ENCODE assay signal across 3 cellular contexts in the genomic region with DNA sequence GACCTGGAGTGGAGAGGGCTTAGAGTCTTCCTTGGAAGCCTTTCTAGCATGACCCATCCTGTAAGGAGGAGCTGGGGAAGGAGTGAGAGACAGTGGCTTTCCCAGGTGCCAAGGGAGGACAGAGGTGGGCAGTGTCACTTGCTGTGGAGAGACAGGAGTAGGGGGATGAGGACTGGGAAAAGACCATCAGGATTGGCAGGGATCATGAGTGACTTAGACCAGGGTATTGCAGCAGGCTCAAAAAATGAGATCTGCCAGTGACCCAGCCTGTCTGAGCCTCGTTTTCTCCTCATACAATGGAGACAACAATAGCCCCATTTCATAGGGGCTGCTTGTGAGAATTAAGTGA.
A peak's percentile ranks its signal among the peaks of the same experiment; 100 is the strongest.
TF ChIP-seq lines count a peak whose summit lies in the region.

No MANE protein-coding gene starts in this region.

TF ChIP-seq in SK-N-SH, 30 proteins besides CTCF, POLR2A, EP300 and RAD21 (continues in another document):
- TF ChIP-seq ELF1 (IDR thresholded peaks at IDR 0.05) (no peak), RXRA (IDR thresholded peaks at IDR 0.05; ENCODE audit: borderline replicate concordance, low read depth) (no peak), NFIC (IDR thresholded peaks at IDR 0.05; ENCODE audit: borderline replicate concordance) (no peak), POLR2AphosphoS5 (IDR thresholded peaks at IDR 0.05; ENCODE audit: low read depth, low read length) (no peak), CHD2 (IDR thresholded peaks at IDR 0.05; ENCODE audit: low read length, partially characterized antibody) (no peak), MXI1 (IDR thresholded peaks at IDR 0.05; ENCODE audit: low read depth, low read length) (no peak; the same call in 1 of the 2 replicates), GATA2 (CRISPR knock-in tag; IDR thresholded peaks at IDR 0.05) (no peak), MEF2A (IDR thresholded peaks at IDR 0.05; ENCODE audit: borderline replicate concordance, low read depth) (no peak), YY1 (IDR thresholded peaks at IDR 0.05; ENCODE audit: low read depth) (no peak), TEAD4 (IDR thresholded peaks at IDR 0.05; ENCODE audit: borderline replicate concordance, insufficient read depth) (no peak), RFX5 (IDR thresholded peaks at IDR 0.05; ENCODE audit: low read length) (no peak), FOXM1 (IDR thresholded peaks at IDR 0.05; ENCODE audit: low read depth) (no peak), FOSL2 (IDR thresholded peaks at IDR 0.05; ENCODE audit: borderline replicate concordance, low read depth) (no peak), TCF12 (IDR thresholded peaks at IDR 0.05) (no peak)
- TF ChIP-seq, protein P1, sequence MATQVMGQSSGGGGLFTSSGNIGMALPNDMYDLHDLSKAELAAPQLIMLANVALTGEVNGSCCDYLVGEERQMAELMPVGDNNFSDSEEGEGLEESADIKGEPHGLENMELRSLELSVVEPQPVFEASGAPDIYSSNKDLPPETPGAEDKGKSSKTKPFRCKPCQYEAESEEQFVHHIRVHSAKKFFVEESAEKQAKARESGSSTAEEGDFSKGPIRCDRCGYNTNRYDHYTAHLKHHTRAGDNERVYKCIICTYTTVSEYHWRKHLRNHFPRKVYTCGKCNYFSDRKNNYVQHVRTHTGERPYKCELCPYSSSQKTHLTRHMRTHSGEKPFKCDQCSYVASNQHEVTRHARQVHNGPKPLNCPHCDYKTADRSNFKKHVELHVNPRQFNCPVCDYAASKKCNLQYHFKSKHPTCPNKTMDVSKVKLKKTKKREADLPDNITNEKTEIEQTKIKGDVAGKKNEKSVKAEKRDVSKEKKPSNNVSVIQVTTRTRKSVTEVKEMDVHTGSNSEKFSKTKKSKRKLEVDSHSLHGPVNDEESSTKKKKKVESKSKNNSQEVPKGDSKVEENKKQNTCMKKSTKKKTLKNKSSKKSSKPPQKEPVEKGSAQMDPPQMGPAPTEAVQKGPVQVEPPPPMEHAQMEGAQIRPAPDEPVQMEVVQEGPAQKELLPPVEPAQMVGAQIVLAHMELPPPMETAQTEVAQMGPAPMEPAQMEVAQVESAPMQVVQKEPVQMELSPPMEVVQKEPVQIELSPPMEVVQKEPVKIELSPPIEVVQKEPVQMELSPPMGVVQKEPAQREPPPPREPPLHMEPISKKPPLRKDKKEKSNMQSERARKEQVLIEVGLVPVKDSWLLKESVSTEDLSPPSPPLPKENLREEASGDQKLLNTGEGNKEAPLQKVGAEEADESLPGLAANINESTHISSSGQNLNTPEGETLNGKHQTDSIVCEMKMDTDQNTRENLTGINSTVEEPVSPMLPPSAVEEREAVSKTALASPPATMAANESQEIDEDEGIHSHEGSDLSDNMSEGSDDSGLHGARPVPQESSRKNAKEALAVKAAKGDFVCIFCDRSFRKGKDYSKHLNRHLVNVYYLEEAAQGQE (IDR thresholded peaks at IDR 0.05; ENCODE audit: low read depth, low read length) = no peak
- TF ChIP-seq, protein P2, sequence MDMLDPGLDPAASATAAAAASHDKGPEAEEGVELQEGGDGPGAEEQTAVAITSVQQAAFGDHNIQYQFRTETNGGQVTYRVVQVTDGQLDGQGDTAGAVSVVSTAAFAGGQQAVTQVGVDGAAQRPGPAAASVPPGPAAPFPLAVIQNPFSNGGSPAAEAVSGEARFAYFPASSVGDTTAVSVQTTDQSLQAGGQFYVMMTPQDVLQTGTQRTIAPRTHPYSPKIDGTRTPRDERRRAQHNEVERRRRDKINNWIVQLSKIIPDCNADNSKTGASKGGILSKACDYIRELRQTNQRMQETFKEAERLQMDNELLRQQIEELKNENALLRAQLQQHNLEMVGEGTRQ (IDR thresholded peaks at IDR 0.05; ENCODE audit: borderline replicate concordance, low read depth, low read length) = no peak
- TF ChIP-seq, protein P3, sequence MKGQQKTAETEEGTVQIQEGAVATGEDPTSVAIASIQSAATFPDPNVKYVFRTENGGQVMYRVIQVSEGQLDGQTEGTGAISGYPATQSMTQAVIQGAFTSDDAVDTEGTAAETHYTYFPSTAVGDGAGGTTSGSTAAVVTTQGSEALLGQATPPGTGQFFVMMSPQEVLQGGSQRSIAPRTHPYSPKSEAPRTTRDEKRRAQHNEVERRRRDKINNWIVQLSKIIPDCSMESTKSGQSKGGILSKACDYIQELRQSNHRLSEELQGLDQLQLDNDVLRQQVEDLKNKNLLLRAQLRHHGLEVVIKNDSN (IDR thresholded peaks at IDR 0.05; ENCODE audit: borderline replicate concordance, low read depth) = no peak

TF ChIP-seq in SK-N-SH treated with all-trans-retinoic acid at 6 μM for 48 hours, 23 proteins besides CTCF, POLR2A, EP300 and RAD21:
- TF ChIP-seq GLIS3 (CRISPR knock-in tag; IDR thresholded peaks at IDR 0.05) (no peak), ISL1 (CRISPR knock-in tag; IDR thresholded peaks at IDR 0.05) (no peak), TOX (CRISPR knock-in tag; IDR thresholded peaks at IDR 0.05; ENCODE audit: borderline replicate concordance) (no peak), RARB (CRISPR knock-in tag; IDR thresholded peaks at IDR 0.05) (no peak)
- TF ChIP-seq, protein P4, sequence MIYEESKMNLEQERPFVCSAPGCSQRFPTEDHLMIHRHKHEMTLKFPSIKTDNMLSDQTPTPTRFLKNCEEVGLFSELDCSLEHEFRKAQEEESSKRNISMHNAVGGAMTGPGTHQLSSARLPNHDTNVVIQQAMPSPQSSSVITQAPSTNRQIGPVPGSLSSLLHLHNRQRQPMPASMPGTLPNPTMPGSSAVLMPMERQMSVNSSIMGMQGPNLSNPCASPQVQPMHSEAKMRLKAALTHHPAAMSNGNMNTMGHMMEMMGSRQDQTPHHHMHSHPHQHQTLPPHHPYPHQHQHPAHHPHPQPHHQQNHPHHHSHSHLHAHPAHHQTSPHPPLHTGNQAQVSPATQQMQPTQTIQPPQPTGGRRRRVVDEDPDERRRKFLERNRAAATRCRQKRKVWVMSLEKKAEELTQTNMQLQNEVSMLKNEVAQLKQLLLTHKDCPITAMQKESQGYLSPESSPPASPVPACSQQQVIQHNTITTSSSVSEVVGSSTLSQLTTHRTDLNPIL (CRISPR knock-in tag; IDR thresholded peaks at IDR 0.05; ENCODE audit: low read depth) = no peak
- TF ChIP-seq, protein P5, sequence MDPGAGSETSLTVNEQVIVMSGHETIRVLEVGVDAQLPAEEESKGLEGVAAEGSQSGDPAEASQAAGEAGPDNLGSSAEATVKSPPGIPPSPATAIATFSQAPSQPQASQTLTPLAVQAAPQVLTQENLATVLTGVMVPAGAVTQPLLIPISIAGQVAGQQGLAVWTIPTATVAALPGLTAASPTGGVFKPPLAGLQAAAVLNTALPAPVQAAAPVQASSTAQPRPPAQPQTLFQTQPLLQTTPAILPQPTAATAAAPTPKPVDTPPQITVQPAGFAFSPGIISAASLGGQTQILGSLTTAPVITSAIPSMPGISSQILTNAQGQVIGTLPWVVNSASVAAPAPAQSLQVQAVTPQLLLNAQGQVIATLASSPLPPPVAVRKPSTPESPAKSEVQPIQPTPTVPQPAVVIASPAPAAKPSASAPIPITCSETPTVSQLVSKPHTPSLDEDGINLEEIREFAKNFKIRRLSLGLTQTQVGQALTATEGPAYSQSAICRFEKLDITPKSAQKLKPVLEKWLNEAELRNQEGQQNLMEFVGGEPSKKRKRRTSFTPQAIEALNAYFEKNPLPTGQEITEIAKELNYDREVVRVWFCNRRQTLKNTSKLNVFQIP (CRISPR knock-in tag; IDR thresholded peaks at IDR 0.05; ENCODE audit: borderline replicate concordance, low read depth) = no peak
TF ChIP-seq in SK-N-SH treated with all-trans-retinoic acid at 6 μM for 48 hours: peak in this region for 0.

TF ChIP-seq in K562, 482 proteins besides CTCF, POLR2A, EP300 and RAD21:
- TF ChIP-seq MECOM (CRISPR knock-in tag; IDR thresholded peaks at IDR 0.05) (no peak), HDGF (IDR thresholded peaks at IDR 0.05) (peak; percentile 64; the same call in 1 of the 2 replicates), ZNF431 (CRISPR knock-in tag; IDR thresholded peaks at IDR 0.05) (0 out of 2 replicates have a peak, but pooled peaks have one; percentile 11), JUN (IDR thresholded peaks at IDR 0.05; ENCODE audit: borderline replicate concordance, low read depth, low read length) (no peak), JUN (CRISPR knock-in tag; IDR thresholded peaks at IDR 0.05; ENCODE audit: borderline replicate concordance) (0 out of 2 replicates have a peak, but pooled peaks have one; percentile 23), DPF2 (IDR thresholded peaks at IDR 0.05) (0 out of 2 replicates have a peak, but pooled peaks have one; percentile 54), RB1 (IDR thresholded peaks at IDR 0.05; ENCODE audit: low read depth) (no peak), PURB (CRISPR knock-in tag; IDR thresholded peaks at IDR 0.05; ENCODE audit: low read depth) (no peak), MTA3 (IDR thresholded peaks at IDR 0.05; ENCODE audit: borderline replicate concordance) (0 out of 2 replicates have a peak, but pooled peaks have one; percentile 11)
- TF ChIP-seq, protein P6, sequence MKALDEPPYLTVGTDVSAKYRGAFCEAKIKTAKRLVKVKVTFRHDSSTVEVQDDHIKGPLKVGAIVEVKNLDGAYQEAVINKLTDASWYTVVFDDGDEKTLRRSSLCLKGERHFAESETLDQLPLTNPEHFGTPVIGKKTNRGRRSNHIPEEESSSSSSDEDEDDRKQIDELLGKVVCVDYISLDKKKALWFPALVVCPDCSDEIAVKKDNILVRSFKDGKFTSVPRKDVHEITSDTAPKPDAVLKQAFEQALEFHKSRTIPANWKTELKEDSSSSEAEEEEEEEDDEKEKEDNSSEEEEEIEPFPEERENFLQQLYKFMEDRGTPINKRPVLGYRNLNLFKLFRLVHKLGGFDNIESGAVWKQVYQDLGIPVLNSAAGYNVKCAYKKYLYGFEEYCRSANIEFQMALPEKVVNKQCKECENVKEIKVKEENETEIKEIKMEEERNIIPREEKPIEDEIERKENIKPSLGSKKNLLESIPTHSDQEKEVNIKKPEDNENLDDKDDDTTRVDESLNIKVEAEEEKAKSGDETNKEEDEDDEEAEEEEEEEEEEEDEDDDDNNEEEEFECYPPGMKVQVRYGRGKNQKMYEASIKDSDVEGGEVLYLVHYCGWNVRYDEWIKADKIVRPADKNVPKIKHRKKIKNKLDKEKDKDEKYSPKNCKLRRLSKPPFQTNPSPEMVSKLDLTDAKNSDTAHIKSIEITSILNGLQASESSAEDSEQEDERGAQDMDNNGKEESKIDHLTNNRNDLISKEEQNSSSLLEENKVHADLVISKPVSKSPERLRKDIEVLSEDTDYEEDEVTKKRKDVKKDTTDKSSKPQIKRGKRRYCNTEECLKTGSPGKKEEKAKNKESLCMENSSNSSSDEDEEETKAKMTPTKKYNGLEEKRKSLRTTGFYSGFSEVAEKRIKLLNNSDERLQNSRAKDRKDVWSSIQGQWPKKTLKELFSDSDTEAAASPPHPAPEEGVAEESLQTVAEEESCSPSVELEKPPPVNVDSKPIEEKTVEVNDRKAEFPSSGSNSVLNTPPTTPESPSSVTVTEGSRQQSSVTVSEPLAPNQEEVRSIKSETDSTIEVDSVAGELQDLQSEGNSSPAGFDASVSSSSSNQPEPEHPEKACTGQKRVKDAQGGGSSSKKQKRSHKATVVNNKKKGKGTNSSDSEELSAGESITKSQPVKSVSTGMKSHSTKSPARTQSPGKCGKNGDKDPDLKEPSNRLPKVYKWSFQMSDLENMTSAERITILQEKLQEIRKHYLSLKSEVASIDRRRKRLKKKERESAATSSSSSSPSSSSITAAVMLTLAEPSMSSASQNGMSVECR (CRISPR knock-in tag; IDR thresholded peaks at IDR 0.05) = 0 out of 2 replicates have a peak, but pooled peaks have one; percentile 24
- TF ChIP-seq, protein P7, sequence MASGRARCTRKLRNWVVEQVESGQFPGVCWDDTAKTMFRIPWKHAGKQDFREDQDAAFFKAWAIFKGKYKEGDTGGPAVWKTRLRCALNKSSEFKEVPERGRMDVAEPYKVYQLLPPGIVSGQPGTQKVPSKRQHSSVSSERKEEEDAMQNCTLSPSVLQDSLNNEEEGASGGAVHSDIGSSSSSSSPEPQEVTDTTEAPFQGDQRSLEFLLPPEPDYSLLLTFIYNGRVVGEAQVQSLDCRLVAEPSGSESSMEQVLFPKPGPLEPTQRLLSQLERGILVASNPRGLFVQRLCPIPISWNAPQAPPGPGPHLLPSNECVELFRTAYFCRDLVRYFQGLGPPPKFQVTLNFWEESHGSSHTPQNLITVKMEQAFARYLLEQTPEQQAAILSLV (tag; IDR thresholded peaks at IDR 0.05) = 0 out of 2 replicates have a peak, but pooled peaks have one; percentile 41
- TF ChIP-seq, protein P8, sequence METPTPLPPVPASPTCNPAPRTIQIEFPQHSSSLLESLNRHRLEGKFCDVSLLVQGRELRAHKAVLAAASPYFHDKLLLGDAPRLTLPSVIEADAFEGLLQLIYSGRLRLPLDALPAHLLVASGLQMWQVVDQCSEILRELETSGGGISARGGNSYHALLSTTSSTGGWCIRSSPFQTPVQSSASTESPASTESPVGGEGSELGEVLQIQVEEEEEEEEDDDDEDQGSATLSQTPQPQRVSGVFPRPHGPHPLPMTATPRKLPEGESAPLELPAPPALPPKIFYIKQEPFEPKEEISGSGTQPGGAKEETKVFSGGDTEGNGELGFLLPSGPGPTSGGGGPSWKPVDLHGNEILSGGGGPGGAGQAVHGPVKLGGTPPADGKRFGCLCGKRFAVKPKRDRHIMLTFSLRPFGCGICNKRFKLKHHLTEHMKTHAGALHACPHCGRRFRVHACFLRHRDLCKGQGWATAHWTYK (CRISPR knock-in tag; IDR thresholded peaks at IDR 0.05) = peak; percentile 31; the same call in 1 of the 2 replicates
- TF ChIP-seq, protein P9, sequence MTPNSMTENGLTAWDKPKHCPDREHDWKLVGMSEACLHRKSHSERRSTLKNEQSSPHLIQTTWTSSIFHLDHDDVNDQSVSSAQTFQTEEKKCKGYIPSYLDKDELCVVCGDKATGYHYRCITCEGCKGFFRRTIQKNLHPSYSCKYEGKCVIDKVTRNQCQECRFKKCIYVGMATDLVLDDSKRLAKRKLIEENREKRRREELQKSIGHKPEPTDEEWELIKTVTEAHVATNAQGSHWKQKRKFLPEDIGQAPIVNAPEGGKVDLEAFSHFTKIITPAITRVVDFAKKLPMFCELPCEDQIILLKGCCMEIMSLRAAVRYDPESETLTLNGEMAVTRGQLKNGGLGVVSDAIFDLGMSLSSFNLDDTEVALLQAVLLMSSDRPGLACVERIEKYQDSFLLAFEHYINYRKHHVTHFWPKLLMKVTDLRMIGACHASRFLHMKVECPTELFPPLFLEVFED (CRISPR knock-in tag; conservative IDR thresholded peaks at IDR 0.05) = no peak
